18 cellular contexts compared by ENCODE assay signal in genomic region chr18:6877288-6877687, GRCh38.
"Had no signal": no experiment of that assay in that cellular context is flagged by ENCODE, and none has a peak within 500 bp of the region (broad histone marks: within the 10 kb centered on the region; RNA-seq: fewer than 3 reads in every experiment).

No MANE protein-coding gene starts in this region.

- H3K27me3 Mint-ChIP-seq: stimulated activated naive B cell treated with anti-CD40 and anti-IgM and Interleukin-4, amounts not matched to agents 10 μg/mL and 1 μg/mL and 100 μg/mL, for 72 hours; stimulated activated naive CD8-positive, alpha-beta T cell treated with anti-CD3 and anti-CD28 coated beads, Interleukin-15, Interleukin-2, amounts not matched to agents 100 ng/mL and 50 ng/mL, for 24 hours had no signal

- DNase-seq: dermis blood vessel endothelial cell; effector memory CD4-positive, alpha-beta T cell; erythroblast; left ventricle myocardium superior; lower lobe of right lung; naive thymus-derived CD8-positive, alpha-beta T cell; right cardiac atrium; spleen; stimulated activated naive B cell treated with anti-CD40 and anti-IgM and Interleukin-4, amounts not matched to agents 10 μg/mL and 1 μg/mL and 100 μg/mL, for 72 hours; uterus had no signal

- H3K36me3 ChIP-seq: lower lobe of right lung, prostate gland, thoracic aorta, tibial nerve, uterus had no signal

- ATAC-seq: left ventricle myocardium superior; lower lobe of right lung; naive thymus-derived CD8-positive, alpha-beta T cell; right cardiac atrium; stimulated activated naive B cell treated with anti-CD40 and anti-IgM and Interleukin-4, amounts not matched to agents 10 μg/mL and 1 μg/mL and 100 μg/mL, for 72 hours had no signal

- H3K4me3 ChIP-seq: coronary artery, lower lobe of right lung, prostate gland, skin epidermis, spleen, thoracic aorta, tibial nerve, upper lobe of left lung, uterus had no signal

- H3K27ac ChIP-seq: coronary artery, lower lobe of right lung, prostate gland, spleen, thoracic aorta, tibial nerve, upper lobe of left lung, uterus had no signal

- H3K9me3 ChIP-seq: lower lobe of right lung, prostate gland, spleen, thoracic aorta, tibial nerve, upper lobe of left lung, uterus had no signal

- H3K4me3 Mint-ChIP-seq: naive thymus-derived CD8-positive, alpha-beta T cell; neural crest cell; stimulated activated naive B cell treated with anti-CD40 and anti-IgM and Interleukin-4, amounts not matched to agents 10 μg/mL and 1 μg/mL and 100 μg/mL, for 72 hours; stimulated activated naive CD8-positive, alpha-beta T cell treated with anti-CD3 and anti-CD28 coated beads, Interleukin-15, Interleukin-2, amounts not matched to agents 100 ng/mL and 50 ng/mL, for 24 hours had no signal

- H3K4me1 ChIP-seq: prostate gland, upper lobe of left lung, uterus had no signal

- H3K4me1 Mint-ChIP-seq: naive thymus-derived CD8-positive, alpha-beta T cell; stimulated activated naive B cell treated with anti-CD40 and anti-IgM and Interleukin-4, amounts not matched to agents 10 μg/mL and 1 μg/mL and 100 μg/mL, for 72 hours had no signal

- H3K27ac Mint-ChIP-seq: naive thymus-derived CD8-positive, alpha-beta T cell; stimulated activated naive B cell treated with anti-CD40 and anti-IgM and Interleukin-4, amounts not matched to agents 10 μg/mL and 1 μg/mL and 100 μg/mL, for 72 hours; stimulated activated naive CD8-positive, alpha-beta T cell treated with anti-CD3 and anti-CD28 coated beads, Interleukin-15, Interleukin-2, amounts not matched to agents 100 ng/mL and 50 ng/mL, for 24 hours had no signal

- H3K9me3 Mint-ChIP-seq: neural crest cell had no signal

- H3K27me3 ChIP-seq: spleen, tibial nerve, upper lobe of left lung, uterus had no signal

- H3K36me3 Mint-ChIP-seq: naive thymus-derived CD8-positive, alpha-beta T cell; stimulated activated naive B cell treated with anti-CD40 and anti-IgM and Interleukin-4, amounts not matched to agents 10 μg/mL and 1 μg/mL and 100 μg/mL, for 72 hours had no signal
